In the genomic region with DNA sequence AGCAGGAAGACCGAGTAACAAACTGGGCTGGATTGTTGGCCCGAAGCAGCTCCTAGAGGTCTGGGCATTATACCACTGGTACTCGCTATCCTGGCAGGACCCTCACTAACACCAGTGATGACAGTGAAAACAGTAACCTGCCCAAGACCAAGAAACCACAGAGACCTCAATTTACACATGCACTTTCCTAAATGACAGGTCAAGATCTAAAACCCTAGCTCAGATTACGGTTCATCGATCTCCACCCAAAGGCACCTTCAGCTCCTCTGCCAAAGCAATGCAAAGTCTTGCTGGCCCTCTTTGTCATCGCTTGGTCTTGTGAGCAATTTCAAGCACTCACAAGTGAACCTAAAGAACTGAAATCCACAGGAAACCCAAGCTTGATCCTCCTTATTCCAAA, we compare ENCODE assay signal across 1 cellular context.
TF ChIP-seq lines count a peak whose summit lies in the region.

No MANE protein-coding gene starts in this region.

TF ChIP-seq in WTC11, 78 proteins besides CTCF, POLR2A, EP300 and RAD21 (continued from another document):
- TF ChIP-seq, protein P1, sequence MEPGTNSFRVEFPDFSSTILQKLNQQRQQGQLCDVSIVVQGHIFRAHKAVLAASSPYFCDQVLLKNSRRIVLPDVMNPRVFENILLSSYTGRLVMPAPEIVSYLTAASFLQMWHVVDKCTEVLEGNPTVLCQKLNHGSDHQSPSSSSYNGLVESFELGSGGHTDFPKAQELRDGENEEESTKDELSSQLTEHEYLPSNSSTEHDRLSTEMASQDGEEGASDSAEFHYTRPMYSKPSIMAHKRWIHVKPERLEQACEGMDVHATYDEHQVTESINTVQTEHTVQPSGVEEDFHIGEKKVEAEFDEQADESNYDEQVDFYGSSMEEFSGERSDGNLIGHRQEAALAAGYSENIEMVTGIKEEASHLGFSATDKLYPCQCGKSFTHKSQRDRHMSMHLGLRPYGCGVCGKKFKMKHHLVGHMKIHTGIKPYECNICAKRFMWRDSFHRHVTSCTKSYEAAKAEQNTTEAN (CRISPR knock-in tag; IDR thresholded peaks at IDR 0.05) = no peak
- TF ChIP-seq, protein P2, sequence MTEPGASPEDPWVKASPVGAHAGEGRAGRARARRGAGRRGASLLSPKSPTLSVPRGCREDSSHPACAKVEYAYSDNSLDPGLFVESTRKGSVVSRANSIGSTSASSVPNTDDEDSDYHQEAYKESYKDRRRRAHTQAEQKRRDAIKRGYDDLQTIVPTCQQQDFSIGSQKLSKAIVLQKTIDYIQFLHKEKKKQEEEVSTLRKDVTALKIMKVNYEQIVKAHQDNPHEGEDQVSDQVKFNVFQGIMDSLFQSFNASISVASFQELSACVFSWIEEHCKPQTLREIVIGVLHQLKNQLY (CRISPR knock-in tag; IDR thresholded peaks at IDR 0.05) = no peak
- TF ChIP-seq, protein P3, sequence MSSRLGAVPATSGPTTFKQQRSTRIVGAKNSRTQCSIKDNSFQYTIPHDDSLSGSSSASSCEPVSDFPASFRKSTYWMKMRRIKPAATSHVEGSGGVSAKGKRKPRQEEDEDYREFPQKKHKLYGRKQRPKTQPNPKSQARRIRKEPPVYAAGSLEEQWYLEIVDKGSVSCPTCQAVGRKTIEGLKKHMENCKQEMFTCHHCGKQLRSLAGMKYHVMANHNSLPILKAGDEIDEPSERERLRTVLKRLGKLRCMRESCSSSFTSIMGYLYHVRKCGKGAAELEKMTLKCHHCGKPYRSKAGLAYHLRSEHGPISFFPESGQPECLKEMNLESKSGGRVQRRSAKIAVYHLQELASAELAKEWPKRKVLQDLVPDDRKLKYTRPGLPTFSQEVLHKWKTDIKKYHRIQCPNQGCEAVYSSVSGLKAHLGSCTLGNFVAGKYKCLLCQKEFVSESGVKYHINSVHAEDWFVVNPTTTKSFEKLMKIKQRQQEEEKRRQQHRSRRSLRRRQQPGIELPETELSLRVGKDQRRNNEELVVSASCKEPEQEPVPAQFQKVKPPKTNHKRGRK (CRISPR knock-in tag; IDR thresholded peaks at IDR 0.05; ENCODE audit: borderline replicate concordance) = no peak
- TF ChIP-seq CREM (CRISPR knock-in tag; IDR thresholded peaks at IDR 0.05) (no peak), TEAD1 (CRISPR knock-in tag; IDR thresholded peaks at IDR 0.05) (no peak), ZNF121 (CRISPR knock-in tag; IDR thresholded peaks at IDR 0.05) (no peak), NFYB (CRISPR knock-in tag; conservative IDR thresholded peaks at IDR 0.05; ENCODE audit: low read depth) (no peak), FOXJ3 (CRISPR knock-in tag; IDR thresholded peaks at IDR 0.05; ENCODE audit: borderline replicate concordance) (no peak)
